ENCODE assay signal across 8 cellular contexts in the genomic region with DNA sequence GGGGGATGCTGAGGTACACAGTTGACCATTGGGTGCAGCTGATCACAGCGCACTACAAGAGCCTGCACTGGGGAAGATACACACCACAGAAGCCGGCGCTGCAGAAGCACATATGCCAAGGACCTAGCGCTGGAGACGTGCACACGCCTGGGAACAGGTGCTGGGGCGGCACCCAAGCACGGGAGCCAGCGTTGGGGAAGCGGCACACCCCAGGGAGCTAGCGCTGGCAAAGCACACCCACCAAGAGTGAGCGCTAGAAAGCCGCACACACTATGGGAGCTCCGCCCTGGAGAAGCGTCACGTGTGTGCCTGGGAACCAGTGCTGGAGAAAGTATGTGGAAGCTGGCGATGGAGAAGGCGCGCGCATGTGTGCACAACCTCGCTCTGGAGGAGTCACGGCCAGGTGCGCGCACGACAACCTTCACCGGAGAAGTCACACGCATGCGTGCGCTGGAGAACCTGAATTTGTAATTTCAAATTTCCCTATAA. TPM values are rescaled to one million over a fixed set of nuclear protein-coding genes. Genes with fewer than 3 reads are reported as not detected.
DNase-seq lines count a peak whose midpoint lies in the region; ATAC-seq, FAIRE-seq and TF ChIP-seq lines count a peak whose summit lies in the region.

No MANE protein-coding gene starts in this region.

- ATAC-seq in HCT116 (peak; percentile 65), lower lobe of right lung (peak; percentile 70), HG02763 (IDR thresholded peaks at IDR 0.05; ENCODE audit: unreplicated experiment) (no peak)

- intact Hi-C loops in HCT116 (cut with micrococcal nuclease) = no loop called here
- intact Hi-C loops in lower lobe of right lung (cut with DNase I) = no loop called here

- H3K4me2 ChIP-seq in HCT116 (ENCODE audit: low read length) (peak overlapping the region; percentile 66), OCI-LY3 (ENCODE audit: low read length) (peak overlapping the region; percentile 42)

- no peak for TF ChIP-seq POLR2A in HCT116 (IDR thresholded peaks at IDR 0.05; ENCODE audit: borderline replicate concordance, extremely low read depth, insufficient read depth, insufficient read length)
- TF ChIP-seq POLR2A in GM12892 (IDR thresholded peaks at IDR 0.05; ENCODE audit: low read depth, low read length) = no peak

- H3K36me3 ChIP-seq in HCT116 (ENCODE audit: control insufficient read depth in 1 of 2, insufficient read depth in 2 of 2, low read length in 2 of 2) (no peaks in the 10 kb centered on the region), OCI-LY3 (replicated peaks; ENCODE audit: low read depth, low read length) (no peaks in the 10 kb centered on the region), lower lobe of right lung (no peaks in the 10 kb centered on the region), thymus (ENCODE audit: control insufficient read depth, insufficient read depth) (no peaks in the 10 kb centered on the region)

- DNase-seq in AG04450 (ENCODE audit: low read depth, low spot score) = no peak
- peak; percentile 65 for DNase-seq in HCT116 (ENCODE audit: low read depth, low spot score)
- peak; percentile 71 for DNase-seq in ecto neural progenitor cell (ENCODE audit: low spot score)
- DNase-seq in lower lobe of right lung = peak; percentile 86
- DNase-seq in GM12892 (ENCODE audit: insufficient read length) = no peak

- no TSS peak for BruUV-seq in HCT116 (replicated peaks; lab: Mats Ljungman, UMichigan)

- H3K27me3 ChIP-seq in AG04450 (ENCODE audit: control insufficient read depth, insufficient read depth, low read length) (no peaks in the 10 kb centered on the region), HCT116 (ENCODE audit: insufficient read depth, low read length) (no peaks in the 10 kb centered on the region), OCI-LY3 (ENCODE audit: low read depth, low read length) (no peaks in the 10 kb centered on the region), lower lobe of right lung (ENCODE audit: low read depth) (no peaks in the 10 kb centered on the region), thymus (ENCODE audit: control insufficient read depth, insufficient read depth) (no peaks in the 10 kb centered on the region)

- H4K20me1 ChIP-seq in HCT116 (ENCODE audit: insufficient read depth) = no peaks in the 10 kb centered on the region
- 0 out of 2 replicates have a peak, but pooled peaks cover 4% of the 10 kb centered on the region for H4K20me1 ChIP-seq in OCI-LY3 (ENCODE audit: insufficient read depth, low read length)

- peak overlapping the region; percentile 58 for H3K4me3 ChIP-seq in AG04450 (ENCODE audit: low read depth, low read length)
- peak overlapping the region; percentile 31 to 38 for H3K4me3 ChIP-seq in HCT116 (replicated peaks in 1 of 2; ENCODE audit: low read depth in 1 of 2, low read length in 2 of 2)
- H3K4me3 ChIP-seq in OCI-LY3 (ENCODE audit: low read length) = peak overlapping the region; percentile 67
- H3K4me3 ChIP-seq in lower lobe of right lung = peak overlapping the region; percentile 47
- H3K4me3 ChIP-seq in thymus (ENCODE audit: low read length) = peak overlapping the region; percentile 39

- TF ChIP-seq CTCF in AG04450 (IDR thresholded peaks at IDR 0.05; ENCODE audit: low read depth, low read length) = no peak
- TF ChIP-seq CTCF in HCT116 (IDR thresholded peaks at IDR 0.05 in 2 of 3, conservative IDR thresholded peaks at IDR 0.05 in 1 of 3; ENCODE audit: borderline replicate concordance in 1 of 3, insufficient read depth in 1 of 3, low read depth in 2 of 3, low read length in 2 of 3) = no peak
- TF ChIP-seq CTCF in OCI-LY3 (IDR thresholded peaks at IDR 0.05; ENCODE audit: low read depth, low read length) = no peak
- no peak for TF ChIP-seq CTCF in lower lobe of right lung (IDR thresholded peaks at IDR 0.05)

- no peak for TF ChIP-seq RAD21 in HCT116 (IDR thresholded peaks at IDR 0.05; ENCODE audit: low read depth)

- H3K27ac ChIP-seq in AG04450 (ENCODE audit: low read depth, low read length) = no peak overlapping the region
- H3K27ac ChIP-seq in HCT116 (ENCODE audit: low read depth, low read length) = no peak overlapping the region
- no peak overlapping the region for H3K27ac ChIP-seq in OCI-LY3 (ENCODE audit: low read length)
- no peak overlapping the region for H3K27ac ChIP-seq in lower lobe of right lung
- no peak overlapping the region for H3K27ac ChIP-seq in thymus (ENCODE audit: low read depth)

- no peak for FAIRE-seq in GM12892 (lab: Jason Lieb, UNC)

- peaks cover 2 to 38% of the 10 kb centered on the region in 2 experiments; a peak in 3 of 4 replicates for H3K4me1 ChIP-seq in HCT116 (ENCODE audit: control insufficient read depth in 1 of 2, insufficient read depth in 2 of 2, low read length in 2 of 2)
- H3K4me1 ChIP-seq in OCI-LY3 (ENCODE audit: low read length) = peaks cover 11% of the 10 kb centered on the region
- H3K4me1 ChIP-seq in lower lobe of right lung = peaks cover 10% of the 10 kb centered on the region
- H3K4me1 ChIP-seq in thymus (ENCODE audit: control insufficient read depth, insufficient read depth, low read length) = peaks cover 2% of the 10 kb centered on the region

- H3K9me2 ChIP-seq in HCT116 (ENCODE audit: insufficient read depth) = no peaks in the 10 kb centered on the region

- RAD21 ChIA-PET in HCT116 (lab: Charles Lee; ENCODE audit: low non-redundant PET in 1 of 2, low total read pairs in 2 of 2, uncharacterized antibody in 2 of 2, unreplicated experiment in 2 of 2) = no interaction called here

- H3K9me3 ChIP-seq in AG04450 (ENCODE audit: control insufficient read depth, insufficient read depth, low read length) (peaks cover 4% of the 10 kb centered on the region; the same call in 1 of the 2 replicates), HCT116 (ENCODE audit: control insufficient read depth in 1 of 2, insufficient read depth in 1 of 2, low read depth in 1 of 2, low read length in 2 of 2) (no peaks in the 10 kb centered on the region), OCI-LY3 (ENCODE audit: insufficient read depth, low read length) (no peaks in the 10 kb centered on the region), lower lobe of right lung (no peaks in the 10 kb centered on the region), thymus (ENCODE audit: control insufficient read depth) (peaks cover 1% of the 10 kb centered on the region)

- peaks cover 57% of the 10 kb centered on the region for H3K79me2 ChIP-seq in HCT116 (ENCODE audit: insufficient read depth, low read length)
- H3K79me2 ChIP-seq in OCI-LY3 (ENCODE audit: low read length) = peaks cover 38% of the 10 kb centered on the region

- WGBS in thymus = 51% methylated on average over 29 of the region's 29 CpGs

- no peak overlapping the region for H2AFZ ChIP-seq in HCT116 (ENCODE audit: low read depth, low read length, poor library complexity, severe bottlenecking)
- H2AFZ ChIP-seq in OCI-LY3 (ENCODE audit: low read depth, low read length) = no peak overlapping the region

- CTCF ChIA-PET in AG04450 (lab: Charles Lee) (no interaction called here), HCT116 (lab: Charles Lee) (no interaction called here)

- H3K9ac ChIP-seq in HCT116 (ENCODE audit: low read length) = peak overlapping the region; percentile 8; the same call in 1 of the 2 replicates
- H3K9ac ChIP-seq in OCI-LY3 (ENCODE audit: low read length) = no peak overlapping the region

- POLR2A ChIA-PET in AG04450 (lab: Yijun Ruan, JAX) = no interaction called here
- POLR2A ChIA-PET in HCT116 (lab: Charles Lee) = no interaction called here

TF ChIP-seq in HCT116, 20 proteins besides CTCF, POLR2A, EP300 and RAD21:
- TF ChIP-seq CBX3 (IDR thresholded peaks at IDR 0.05; ENCODE audit: low read depth) (peak; percentile 42; the same call in 1 of the 2 replicates), ZNF274 (IDR thresholded peaks at IDR 0.05; ENCODE audit: low read depth, low read length) (no peak), POLR2AphosphoS5 (IDR thresholded peaks at IDR 0.05; ENCODE audit: low read depth, low read length) (0 out of 2 replicates have a peak, but pooled peaks have one; percentile 18), TCF7L2 (IDR thresholded peaks at IDR 0.05; ENCODE audit: borderline replicate concordance, extremely low read depth, insufficient read depth, insufficient read length) (no peak), ZFX (IDR thresholded peaks at IDR 0.05) (no peak), YY1 (IDR thresholded peaks at IDR 0.05; ENCODE audit: extremely low read depth, insufficient replicate concordance, low read depth, low read length) (no peak), SIN3A (IDR thresholded peaks at IDR 0.05; ENCODE audit: low read depth) (no peak)
- TF ChIP-seq, protein P1, sequence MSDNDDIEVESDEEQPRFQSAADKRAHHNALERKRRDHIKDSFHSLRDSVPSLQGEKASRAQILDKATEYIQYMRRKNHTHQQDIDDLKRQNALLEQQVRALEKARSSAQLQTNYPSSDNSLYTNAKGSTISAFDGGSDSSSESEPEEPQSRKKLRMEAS (IDR thresholded peaks at IDR 0.05) = peak; percentile 81
- TF ChIP-seq, protein P2, sequence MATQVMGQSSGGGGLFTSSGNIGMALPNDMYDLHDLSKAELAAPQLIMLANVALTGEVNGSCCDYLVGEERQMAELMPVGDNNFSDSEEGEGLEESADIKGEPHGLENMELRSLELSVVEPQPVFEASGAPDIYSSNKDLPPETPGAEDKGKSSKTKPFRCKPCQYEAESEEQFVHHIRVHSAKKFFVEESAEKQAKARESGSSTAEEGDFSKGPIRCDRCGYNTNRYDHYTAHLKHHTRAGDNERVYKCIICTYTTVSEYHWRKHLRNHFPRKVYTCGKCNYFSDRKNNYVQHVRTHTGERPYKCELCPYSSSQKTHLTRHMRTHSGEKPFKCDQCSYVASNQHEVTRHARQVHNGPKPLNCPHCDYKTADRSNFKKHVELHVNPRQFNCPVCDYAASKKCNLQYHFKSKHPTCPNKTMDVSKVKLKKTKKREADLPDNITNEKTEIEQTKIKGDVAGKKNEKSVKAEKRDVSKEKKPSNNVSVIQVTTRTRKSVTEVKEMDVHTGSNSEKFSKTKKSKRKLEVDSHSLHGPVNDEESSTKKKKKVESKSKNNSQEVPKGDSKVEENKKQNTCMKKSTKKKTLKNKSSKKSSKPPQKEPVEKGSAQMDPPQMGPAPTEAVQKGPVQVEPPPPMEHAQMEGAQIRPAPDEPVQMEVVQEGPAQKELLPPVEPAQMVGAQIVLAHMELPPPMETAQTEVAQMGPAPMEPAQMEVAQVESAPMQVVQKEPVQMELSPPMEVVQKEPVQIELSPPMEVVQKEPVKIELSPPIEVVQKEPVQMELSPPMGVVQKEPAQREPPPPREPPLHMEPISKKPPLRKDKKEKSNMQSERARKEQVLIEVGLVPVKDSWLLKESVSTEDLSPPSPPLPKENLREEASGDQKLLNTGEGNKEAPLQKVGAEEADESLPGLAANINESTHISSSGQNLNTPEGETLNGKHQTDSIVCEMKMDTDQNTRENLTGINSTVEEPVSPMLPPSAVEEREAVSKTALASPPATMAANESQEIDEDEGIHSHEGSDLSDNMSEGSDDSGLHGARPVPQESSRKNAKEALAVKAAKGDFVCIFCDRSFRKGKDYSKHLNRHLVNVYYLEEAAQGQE (IDR thresholded peaks at IDR 0.05; ENCODE audit: low read depth) = no peak
TF ChIP-seq in HCT116: peak in this region for 3.

RNA-seq across cellular contexts. Expression of gene FANCC, which starts 4.5 kb away (rescaled TPM):
- 8.3 and 10.8 TPM in 2 replicates for polyA plus RNA-seq in AG04450 (2011; rRNA removed)
- polyA minus RNA-seq in AG04450 (2011; rRNA and poly(A)+ RNA removed) = 11.1 and 11.5 TPM in 2 replicates
- 19.4 TPM for total RNA-seq in HCT116 (2021; ENCODE audit: unreplicated experiment)
- 7.0 and 9.4 TPM in 2 replicates for polyA plus RNA-seq in HCT116 (2012)
- total RNA-seq in lower lobe of right lung = 11.3 TPM
- 4.1 TPM for polyA plus RNA-seq in thymus
- polyA plus RNA-seq in GM12892 (2012; ENCODE audit: missing spikeins) = 6.7 TPM

Comparison
In these comparisons a context has a peak if more than half of its experiments do, and no peak if none do; other contexts are left out.
1. DNase-seq: peak in HCT116 (single experiment), ecto neural progenitor cell (single experiment) and lower lobe of right lung (single experiment); none in AG04450 (single experiment) and GM12892 (single experiment).
2. Peak in every context shown above with its lines, with median percentiles within 50 percentile points of each other: H3K4me3 ChIP-seq.